In the genomic region with DNA sequence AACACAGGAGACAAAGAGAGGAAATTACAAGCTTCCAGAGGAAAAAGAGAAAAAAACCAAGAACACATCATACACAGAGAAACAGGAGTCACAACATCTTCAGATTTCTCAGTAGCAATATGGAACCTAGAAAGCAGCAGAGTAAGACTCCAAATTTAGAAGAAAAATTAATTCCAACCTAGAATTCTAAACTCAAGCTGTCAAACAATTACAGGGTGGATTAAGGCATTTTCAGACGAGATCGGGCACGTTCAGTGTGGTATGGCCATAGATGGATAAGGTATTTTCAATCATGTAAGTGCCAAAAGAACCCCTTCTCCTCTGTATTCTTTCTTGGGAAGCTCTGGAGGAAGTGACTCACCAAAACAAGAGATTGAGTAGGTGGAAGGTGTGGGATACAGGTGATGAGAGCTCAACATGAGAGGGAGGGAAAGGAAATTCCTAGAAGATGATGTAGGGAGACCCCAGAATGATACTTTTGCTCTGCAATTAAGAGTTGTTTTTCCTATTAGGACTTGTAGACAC, we compare ENCODE assay signal across 20 cellular contexts.
"Had no signal": no experiment of that assay in that cellular context is flagged by ENCODE, and none has a peak within 500 bp of the region (broad histone marks: within the 10 kb centered on the region; RNA-seq: fewer than 3 reads in every experiment).

No MANE protein-coding gene starts in this region.

- ATAC-seq: effector memory CD8-positive, alpha-beta T cell; gastroesophageal sphincter; left ventricle myocardium superior; natural killer cell had no signal

- H3K4me3 ChIP-seq: gastroesophageal sphincter, lung, ovary, right atrium auricular region, sigmoid colon, skin epidermis, stomach, thoracic aorta, transverse colon had no signal

- H3K9me3 Mint-ChIP-seq: central memory CD8-positive, alpha-beta T cell; effector memory CD8-positive, alpha-beta T cell; natural killer cell; neural crest cell had no signal

- H3K9me3 ChIP-seq: gastroesophageal sphincter, ovary, right atrium auricular region, sigmoid colon, stomach, thoracic aorta, transverse colon had no signal

- H3K4me1 ChIP-seq: gastroesophageal sphincter, right atrium auricular region, sigmoid colon, stomach had no signal

- H3K27ac Mint-ChIP-seq: effector memory CD8-positive, alpha-beta T cell; natural killer cell had no signal

- H3K27me3 ChIP-seq: gastroesophageal sphincter, ovary, right atrium auricular region, sigmoid colon had no signal

- H3K4me1 Mint-ChIP-seq: central memory CD8-positive, alpha-beta T cell; natural killer cell had no signal

- H3K27ac ChIP-seq: gastroesophageal sphincter, ovary, right atrium auricular region, sigmoid colon, skin epidermis, stomach, thoracic aorta, transverse colon had no signal

- H3K4me3 Mint-ChIP-seq: central memory CD8-positive, alpha-beta T cell; effector memory CD8-positive, alpha-beta T cell; natural killer cell; neural crest cell had no signal

- DNase-seq: cortex of kidney; effector memory CD8-positive, alpha-beta T cell; glutamatergic neuron; islet precursor cell; left colon; left ventricle myocardium superior; natural killer cell; ovary; sigmoid colon; stimulated activated naive CD4-positive, alpha-beta T cell; stomach; substantia nigra; transverse colon had no signal

- H3K36me3 ChIP-seq: gastroesophageal sphincter, ovary, right atrium auricular region, sigmoid colon, stomach, thoracic aorta, transverse colon had no signal

- H3K36me3 Mint-ChIP-seq: natural killer cell had no signal
